ENCODE assay signal across 8 cellular contexts in the genomic region with DNA sequence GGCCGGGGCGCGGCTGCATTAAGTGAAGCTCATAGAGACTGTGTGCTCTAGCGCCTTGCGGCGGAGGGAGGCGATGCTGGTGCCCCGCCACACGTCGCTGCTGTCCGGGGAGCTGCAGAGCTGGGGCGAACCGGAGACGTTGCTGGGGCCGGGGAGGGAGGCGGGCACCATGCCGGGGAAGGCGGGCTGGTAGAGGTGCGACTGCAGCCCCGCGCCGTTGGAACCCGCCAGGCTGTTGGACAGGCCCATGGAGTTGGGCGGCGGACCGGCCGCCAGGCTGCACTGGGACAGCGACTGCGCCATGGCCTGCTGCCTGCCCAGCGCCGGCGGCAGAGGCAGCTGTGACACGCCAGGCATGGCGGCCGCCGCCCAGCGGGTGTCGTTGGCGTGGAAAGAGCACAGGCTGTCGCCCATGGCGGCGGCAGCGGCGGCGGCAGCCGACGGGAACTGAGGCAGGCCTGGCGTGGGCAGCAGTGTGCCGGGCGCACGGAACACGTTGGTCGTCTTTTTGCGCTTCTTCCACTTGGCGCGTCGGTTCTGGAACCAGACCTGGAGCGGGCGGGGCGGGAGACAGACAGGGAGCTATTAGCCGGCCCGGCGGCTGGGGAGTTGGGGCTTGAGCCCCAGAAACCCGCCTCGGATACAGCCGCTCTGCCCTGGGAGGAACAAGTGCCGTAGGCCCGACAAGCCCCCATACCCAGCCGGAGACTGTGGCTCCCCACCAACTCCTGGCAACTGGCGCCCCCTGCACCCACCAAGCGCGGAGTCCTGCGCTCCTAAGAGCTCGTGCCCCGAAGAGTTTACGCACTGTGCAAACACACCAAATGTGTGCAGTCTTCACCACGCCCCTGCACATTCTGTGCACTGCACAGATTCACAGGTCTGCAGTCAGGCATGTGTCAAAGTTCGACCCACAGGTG. TPM values are rescaled to one million over a fixed set of nuclear protein-coding genes. Genes with fewer than 3 reads are reported as not detected.
DNase-seq lines count a peak whose midpoint lies in the region; ATAC-seq and FAIRE-seq lines count a peak whose summit lies in the region.

No MANE protein-coding gene starts in this region.

- peak overlapping the region; percentile 78 for H3K4me3 Mint-ChIP-seq in activated naive CD4-positive, alpha-beta T cell treated with anti-CD3 and anti-CD28 coated beads, Interleukin-2, amount 10 ng/mL, durations not matched to agents 7 days and 5 days

- peaks cover 100% of the 10 kb centered on the region for H3K27me3 ChIP-seq in iPS-18a (ENCODE audit: control insufficient read depth, insufficient read depth, low read length)

- H3K4me3 ChIP-seq in iPS-18a (ENCODE audit: low read length), result peak overlapping the region; percentile 50

- H3K27me3 Mint-ChIP-seq in activated naive CD4-positive, alpha-beta T cell treated with anti-CD3 and anti-CD28 coated beads, Interleukin-2, amount 10 ng/mL, durations not matched to agents 7 days and 5 days, result peaks cover 75% of the 10 kb centered on the region

- CTCF ChIA-PET in activated naive CD4-positive, alpha-beta T cell treated with anti-CD3 and anti-CD28 coated beads, Interleukin-2, amount 10 ng/mL, durations not matched to agents 7 days and 5 days (lab: Charles Lee), result interaction anchor here (1.0 kb wide), 1 partner anchor 9 kb away, joined by 3 read pairs; the partner anchor contains the start of gene OTP

- peaks cover 13% of the 10 kb centered on the region for H3K36me3 Mint-ChIP-seq in activated naive CD4-positive, alpha-beta T cell treated with anti-CD3 and anti-CD28 coated beads, Interleukin-2, amount 10 ng/mL, durations not matched to agents 7 days and 5 days

- ATAC-seq in HG03196 (IDR thresholded peaks at IDR 0.05; ENCODE audit: unreplicated experiment), result peak; percentile 86

- peak; percentile 77 for FAIRE-seq in GM19239 (lab: Jason Lieb, UNC)

- peaks cover 2% of the 10 kb centered on the region for H3K9me3 ChIP-seq in iPS-18a (ENCODE audit: control insufficient read depth, low read depth, low read length)

- H3K27ac ChIP-seq in iPS-18a (ENCODE audit: low read length), result no peak overlapping the region

- H3K36me3 ChIP-seq in iPS-18a (ENCODE audit: control insufficient read depth, low read depth, low read length), result no peaks in the 10 kb centered on the region

- DNase-seq in DMS153 treated with DMSO at 0.1 percent for 48 hours (lab: John Stamatoyannopoulos, UW; ENCODE audit: unreplicated experiment), result peak; percentile 31
- DNase-seq in GM19239 (ENCODE audit: insufficient read length, low spot score), result peak; percentile 73
- DNase-seq in NCI-H69 (lab: John Stamatoyannopoulos, UW), result peak; percentile 89
- DNase-seq in activated naive CD4-positive, alpha-beta T cell treated with anti-CD3 and anti-CD28 coated beads, Interleukin-2, amount 10 ng/mL, durations not matched to agents 7 days and 5 days, result peak; percentile 62
- peak; percentile 32 for DNase-seq in stimulated activated CD4-positive, alpha-beta T cell treated with anti-CD3 and anti-CD28 coated beads, Interleukin-12 subunit alpha, Interleukin-12 subunit beta, amount 100 ng/mL, for 4 hours
- DNase-seq in occipital lobe (lab: John Stamatoyannopoulos, UW), result no peak

- H3K4me1 ChIP-seq in iPS-18a (ENCODE audit: control insufficient read depth, low read depth, low read length), result no peaks in the 10 kb centered on the region

- peaks cover 21% of the 10 kb centered on the region for H3K4me1 Mint-ChIP-seq in activated naive CD4-positive, alpha-beta T cell treated with anti-CD3 and anti-CD28 coated beads, Interleukin-2, amount 10 ng/mL, durations not matched to agents 7 days and 5 days

- H3K9me3 Mint-ChIP-seq in activated naive CD4-positive, alpha-beta T cell treated with anti-CD3 and anti-CD28 coated beads, Interleukin-2, amount 10 ng/mL, durations not matched to agents 7 days and 5 days, result peaks cover 2% of the 10 kb centered on the region

- H3K27ac Mint-ChIP-seq in activated naive CD4-positive, alpha-beta T cell treated with anti-CD3 and anti-CD28 coated beads, Interleukin-2, amount 10 ng/mL, durations not matched to agents 7 days and 5 days, result peak overlapping the region; percentile 78

- no peak overlapping the region for H3K9ac ChIP-seq in iPS-18a (ENCODE audit: low read length)

RNA-seq across cellular contexts. Expression of gene OTP, which starts 8.0 kb away (rescaled TPM):
- not detected for total RNA-seq in occipital lobe
